Comparison of ENCODE assay signal across 8 cellular contexts in genomic region chrX:129980043-129980442, GRCh38. TPM values are rescaled to one million over a fixed set of nuclear protein-coding genes. Genes with fewer than 3 reads are reported as not detected.
A peak's percentile ranks its signal among the peaks of the same experiment; 100 is the strongest.
DNase-seq lines count a peak whose midpoint lies in the region; ATAC-seq and TF ChIP-seq lines count a peak whose summit lies in the region.

No MANE protein-coding gene starts in this region.

- DNase-seq in stimulated activated CD4-positive, alpha-beta T cell treated with anti-CD3 and anti-CD28 coated beads, Interleukin-2, amount 100 ng/mL, for 4 hours (ENCODE audit: low read depth): peak; percentile 26
- no peak for DNase-seq in stimulated activated CD4-positive, alpha-beta T cell treated with anti-CD3 and anti-CD28 coated beads, Interleukin-12 subunit alpha, Interleukin-12 subunit beta, amount 100 ng/mL, for 4 hours
- DNase-seq in ascending aorta (ENCODE audit: low spot score in 2 of 2) (peak in 1 of 2 donors; percentile 64), memory B cell (ENCODE audit: low spot score in 2 of 2) (peak in 1 of 2 donors; percentile 16), aorta (peak in 1 of 2 donors; percentile 54), SKM-1 treated with dmso at 0.1 percent for 144 hours (lab: John Stamatoyannopoulos, UW; ENCODE audit: unreplicated experiment) (no peak)

- no peak overlapping the region for H3K27ac Mint-ChIP-seq in memory B cell

- H3K4me1 Mint-ChIP-seq in memory B cell: peaks cover 12% of the 10 kb centered on the region

- WGBS in aorta, 2 donors: 1 to 50% methylated on average over 12 to 35 of the region's 36 CpGs

- H3K27me3 Mint-ChIP-seq in memory B cell: no peaks in the 10 kb centered on the region

- intact Hi-C loops in ascending aorta (cut with DNase I): loop anchor here (5.0 kb wide), 1 partner anchor 138 kb away; the partner anchor contains the start of gene ZDHHC9
- intact Hi-C loops in aorta (cut with DNase I): loop anchor here in 1 of 2 donors (5.0 kb wide), 1 partner anchor 48 kb away; no protein-coding TSS in a partner anchor

- H3K27me3 ChIP-seq in ascending aorta: no peaks in the 10 kb centered on the region
- H3K27me3 ChIP-seq in aorta (ENCODE audit: control insufficient read depth in 1 of 2, insufficient read depth in 2 of 2, low read length in 1 of 2): no peaks in the 10 kb centered on the region

- H3K4me1 ChIP-seq in ascending aorta (no peaks in the 10 kb centered on the region), aorta (ENCODE audit: control insufficient read depth in 1 of 2, insufficient read depth in 2 of 2, low read length in 2 of 2) (no peaks in the 10 kb centered on the region)

- no peaks in the 10 kb centered on the region for H3K9me3 ChIP-seq in ascending aorta
- H3K9me3 ChIP-seq in aorta (ENCODE audit: control insufficient read depth, low read length): no peaks in the 10 kb centered on the region

- no peaks in the 10 kb centered on the region for H3K36me3 Mint-ChIP-seq in memory B cell

- no peak for TF ChIP-seq CTCF in ascending aorta (IDR thresholded peaks at IDR 0.05)

- H3K9me3 Mint-ChIP-seq in memory B cell: no peaks in the 10 kb centered on the region

- H3K27ac ChIP-seq in ascending aorta (peak overlapping the region; percentile 73 to 76), aorta (ENCODE audit: low read depth in 1 of 2, low read length in 2 of 2) (peak overlapping the region in 1 of 2 donors; percentile 30)

- ATAC-seq in memory B cell (ENCODE audit: low read depth) (no peak), aorta (ENCODE audit: low FRiP score) (no peak), GM19351 (IDR thresholded peaks at IDR 0.05; ENCODE audit: unreplicated experiment) (no peak), GM21367 (IDR thresholded peaks at IDR 0.05; ENCODE audit: unreplicated experiment) (no peak)

- H3K36me3 ChIP-seq in ascending aorta (no peaks in the 10 kb centered on the region), aorta (ENCODE audit: control insufficient read depth in 1 of 2, insufficient read depth in 2 of 2, low read length in 1 of 2) (no peaks in the 10 kb centered on the region)

- peak overlapping the region in 1 of 2 donors; percentile 58 for H3K4me3 ChIP-seq in ascending aorta
- H3K4me3 ChIP-seq in aorta (ENCODE audit: low read length in 2 of 2): peak overlapping the region; percentile 24 to 91

- peak overlapping the region; percentile 83 for H3K4me3 Mint-ChIP-seq in memory B cell

RNA-seq across cellular contexts. Expression of gene BCORL1, which starts 2.4 kb away (rescaled TPM):
- total RNA-seq in ascending aorta (10.3 TPM), aorta (10 to 100 TPM; 22.1 to 26.9 TPM)
- polyA plus RNA-seq in aorta: 1 to 10 TPM; 2.6 to 4.4 TPM
